Comparison of ENCODE assay signal across 9 cellular contexts in genomic region chr2:200618590-200619021, GRCh38. TPM values are rescaled to one million over a fixed set of nuclear protein-coding genes. Genes with fewer than 3 reads are reported as not detected.
DNase-seq lines count a peak whose midpoint lies in the region; ATAC-seq and TF ChIP-seq lines count a peak whose summit lies in the region.
"Had no signal": no experiment of that assay in that cellular context is flagged by ENCODE, and none has a peak within 500 bp of the region (broad histone marks: within the 10 kb centered on the region; RNA-seq: fewer than 3 reads in every experiment).

No MANE protein-coding gene starts in this region.

- H3K9me3 Mint-ChIP-seq in H9: no peaks in the 10 kb centered on the region

- H3K9me3 ChIP-seq in H9 (ENCODE audit: control insufficient read depth, low read depth, low read length): no peaks in the 10 kb centered on the region
- H3K9me3 ChIP-seq: stomach had no signal

- no peak overlapping the region for H3K14ac ChIP-seq in H9 (ENCODE audit: insufficient read depth, low read length)

- no peak overlapping the region for H2BK15ac ChIP-seq in H9 (ENCODE audit: low read depth, low read length)

- H3K27me3 Mint-ChIP-seq in H9 (ENCODE audit: low read depth): no peaks in the 10 kb centered on the region

- no peak overlapping the region for H2BK5ac ChIP-seq in H9 (ENCODE audit: insufficient read length, low read length)

- H2BK20ac ChIP-seq in H9 (ENCODE audit: low read depth, low read length, poor library complexity, severe bottlenecking): no peak overlapping the region

- peak; percentile 53 for DNase-seq in Ammon's horn (ENCODE audit: low spot score)
- peak; percentile 48 for DNase-seq in HT-29 (ENCODE audit: low spot score)
- peak; percentile 49 for DNase-seq in inferior parietal cortex (ENCODE audit: extremely low spot score)
- DNase-seq in stimulated activated CD4-positive, alpha-beta T cell treated with anti-CD3 and anti-CD28 coated beads, Interleukin-1b, Interleukin-23, amount 100 ng/mL, for 48 hours: no peak
- no peak for DNase-seq in H9
- DNase-seq: stomach had no signal

- H3K4me2 ChIP-seq in H9 (ENCODE audit: insufficient read depth, insufficient read length, low read length): no peak overlapping the region

- H3K23me2 ChIP-seq in H9 (ENCODE audit: insufficient read length, low read depth, low read length, poor library complexity, severe bottlenecking): no peaks in the 10 kb centered on the region

- H3K36me3 Mint-ChIP-seq in H9 (ENCODE audit: insufficient read depth in 1 of 3, low read depth in 3 of 3): no peaks in the 10 kb centered on the region

- H3K27ac Mint-ChIP-seq in H9: no peak overlapping the region

- H4K20me1 ChIP-seq in H9 (ENCODE audit: control insufficient read depth, insufficient read depth, insufficient read length): no peaks in the 10 kb centered on the region

- no peaks in the 10 kb centered on the region for H3K4me1 ChIP-seq in H9 (ENCODE audit: insufficient read depth, low read length)

- H4K8ac ChIP-seq in H9 (replicated peaks; ENCODE audit: insufficient read length, low read depth, low read length): no peak overlapping the region

- H2BK120ac ChIP-seq in H9 (ENCODE audit: low read depth, low read length, poor library complexity, severe bottlenecking): no peak overlapping the region

- H2BK12ac ChIP-seq in H9 (ENCODE audit: insufficient read length, low read depth, low read length): no peak overlapping the region

- H3K4ac ChIP-seq in H9 (ENCODE audit: low read depth, low read length): no peak overlapping the region

- H3K4me3 ChIP-seq in WI38 (ENCODE audit: low read depth, low read length): no peak overlapping the region
- H3K4me3 ChIP-seq: stomach had no signal

- no peaks in the 10 kb centered on the region for H3K79me1 ChIP-seq in H9 (ENCODE audit: insufficient read depth, low read depth, low read length, poor library complexity, severe bottlenecking)

- no peak overlapping the region for H3T11ph ChIP-seq in H9 (ENCODE audit: low read length)

- no peak overlapping the region for H3K9ac ChIP-seq in H9 (ENCODE audit: extremely low read depth, insufficient read length, low read length)

- ATAC-seq in GM21723 (IDR thresholded peaks at IDR 0.05; ENCODE audit: unreplicated experiment): no peak
- ATAC-seq in GM21423 (IDR thresholded peaks at IDR 0.05; ENCODE audit: unreplicated experiment): no peak

- no peak overlapping the region for H3K27ac ChIP-seq in H9 (ENCODE audit: insufficient read length, low read depth, low read length)
- H3K27ac ChIP-seq: stomach had no signal

- H3K4me1 Mint-ChIP-seq in H9: no peaks in the 10 kb centered on the region

- H3K18ac ChIP-seq in H9 (ENCODE audit: insufficient read length, low read depth, low read length): no peak overlapping the region

- no peak overlapping the region for H3K56ac ChIP-seq in H9 (ENCODE audit: insufficient read length, low read depth, low read length)

- no peaks in the 10 kb centered on the region for H3K27me3 ChIP-seq in H9 (ENCODE audit: insufficient read depth, low read length)
- H3K27me3 ChIP-seq: stomach had no signal

- H3K79me2 ChIP-seq in H9 (ENCODE audit: insufficient read depth, low read length): no peaks in the 10 kb centered on the region

- H4K5ac ChIP-seq in H9 (ENCODE audit: insufficient read length, low read depth, low read length): no peak overlapping the region

- no peak overlapping the region for H3K23ac ChIP-seq in H9 (ENCODE audit: insufficient read length, low read depth, low read length)

- no peak overlapping the region for H2AFZ ChIP-seq in H9 (ENCODE audit: low read length)

- H4K91ac ChIP-seq in H9 (ENCODE audit: insufficient read length, low read depth, low read length): no peak overlapping the region

- H3K4me3 Mint-ChIP-seq in H9: no peak overlapping the region

- WGBS in H9 (ENCODE audit: extremely low coverage, insufficient read length, low lambda C conversion rate): no CpG with 5 or more reads among the region's 3 CpGs

- TF ChIP-seq CTCF in WI38 (IDR thresholded peaks at IDR 0.05; ENCODE audit: low read depth, low read length) (0 out of 2 replicates have a peak, but pooled peaks have one; percentile 22), H9 (conservative IDR thresholded peaks at IDR 0.05) (no peak)

- H2AK5ac ChIP-seq in H9 (ENCODE audit: insufficient read length, low read length): no peak overlapping the region

RNA-seq across cellular contexts. Expression of gene AOX1, which starts 32.8 kb away (rescaled TPM):
- not detected in 2 replicates for total RNA-seq in HT-29 (2014; rRNA removed; shearing (Covaris generic))
- 3.5 and 4.8 TPM in 2 replicates for total RNA-seq in H9 (2021)

Comparison
In these comparisons a context has a peak if more than half of its experiments do, and no peak if none do; other contexts are left out.
1. DNase-seq: peak in Ammon's horn (single experiment), HT-29 (single experiment) and inferior parietal cortex (single experiment); none in stimulated activated CD4-positive, alpha-beta T cell treated with anti-CD3 and anti-CD28 coated beads, Interleukin-1b, Interleukin-23, amount 100 ng/mL, for 48 hours (single experiment) and H9 (single experiment).